28 cellular contexts compared by ENCODE assay signal in genomic region chr5:143836161-143836725, GRCh38. TPM values are rescaled to one million over a fixed set of nuclear protein-coding genes. Genes with fewer than 3 reads are reported as not detected.
DNase-seq lines count a peak whose midpoint lies in the region; ATAC-seq and TF ChIP-seq lines count a peak whose summit lies in the region.
"Had no signal": no experiment of that assay in that cellular context is flagged by ENCODE, and none has a peak within 500 bp of the region (broad histone marks: within the 10 kb centered on the region; RNA-seq: fewer than 3 reads in every experiment).

No MANE protein-coding gene starts in this region.

- no peaks in the 10 kb centered on the region for H3K9me1 ChIP-seq in IMR-90 (ENCODE audit: insufficient read depth, low read length)

- H2AK9ac ChIP-seq in IMR-90 (replicated peaks; ENCODE audit: low read depth, low read length, poor library complexity), result no peak overlapping the region

- H3K18ac ChIP-seq in IMR-90 (ENCODE audit: low read depth, low read length), result no peak overlapping the region

- H3K56ac ChIP-seq in IMR-90 (ENCODE audit: extremely low read depth, insufficient read depth, low read length), result no peak overlapping the region

- no peaks in the 10 kb centered on the region for H3K27me3 ChIP-seq in IMR-90 (ENCODE audit: control insufficient read depth, insufficient read depth, low read length)
- H3K27me3 ChIP-seq: BE2C had no signal

- BruUV-seq in IMR-90 (replicated peaks; lab: Mats Ljungman, UMichigan), result no TSS peak

- in situ Hi-C loops in IMR-90 (cut with MboI; ENCODE audit: low sequenced_read_pairs), result no loop called here
- in situ Hi-C loops in GM13976 (cut with MboI; ENCODE audit: low sequenced_read_pairs, unreplicated experiment), result no loop called here

- H3K4me3 ChIP-seq in IMR-90 (ENCODE audit: insufficient read depth, low read depth, low read length), result no peak overlapping the region
- H3K4me3 ChIP-seq: PC-9 had no signal

- no peak overlapping the region for H2AK5ac ChIP-seq in IMR-90 (ENCODE audit: low read depth, low read length)

- TF ChIP-seq RAD21 in IMR-90 (IDR thresholded peaks at IDR 0.05; ENCODE audit: low read length), result no peak

- dilution Hi-C loops in IMR-90 (cut with HindIII; ENCODE audit: low sequenced_read_pairs, unreplicated experiment), result no loop called here

- DNase-seq in AG08395 (ENCODE audit: low spot score) (peak; percentile 72), EL (peak; percentile 14), IMR-90 (no peak), myocyte (ENCODE audit: low read depth) (peak; percentile 15), GM13976 (ENCODE audit: low spot score) (no peak), KG1 (lab: John Stamatoyannopoulos, UW) (no peak)
- DNase-seq: 8988T; BE2C; CD4-positive, alpha-beta T cell; COR-L47; DMS 273 treated with DMSO at 0.1 percent for 48 hours; DMS79 treated with DMSO at 0.1 percent for 48 hours; NCI-H1092 treated with DMSO at 0.1 percent for 48 hours; NCI-H1436 treated with DMSO at 0.1 percent for 48 hours; NCI-H2029; NCI-H226; NCI-H510A treated with DMSO at 0.1 percent for 48 hours; NCI-H748 treated with DMSO at 0.1 percent for 48 hours; PC-9; SIG-M5; T-cell had no signal

- no peak overlapping the region for H2BK15ac ChIP-seq in IMR-90 (ENCODE audit: low read depth, low read length)

- no peak overlapping the region for H3K4me2 ChIP-seq in IMR-90 (ENCODE audit: low read depth, low read length)
- H3K4me2 ChIP-seq: KMS-11, PC-9 had no signal

- H3K27ac ChIP-seq in IMR-90 (ENCODE audit: insufficient read depth, low read length), result no peak overlapping the region
- H3K27ac ChIP-seq: HL-60, KMS-11, PC-9, RWPE1 had no signal

- H4K91ac ChIP-seq in IMR-90 (ENCODE audit: insufficient read depth, low read depth, low read length), result no peak overlapping the region

- no peak overlapping the region for H3K9ac ChIP-seq in IMR-90 (ENCODE audit: low read depth, low read length)
- H3K9ac ChIP-seq: KMS-11 had no signal

- no CpG with 5 or more reads among the region's 2 CpGs for WGBS in IMR-90 (ENCODE audit: extremely low coverage in 2 of 2, insufficient read length in 1 of 2), 2 experiments

- H4K8ac ChIP-seq in IMR-90 (ENCODE audit: low read depth in 2 of 2, low read length in 2 of 2), result no peak overlapping the region

- H3K4me1 ChIP-seq in IMR-90 (ENCODE audit: control insufficient read depth, insufficient read depth, low read length), result peaks cover 3% of the 10 kb centered on the region; the same call in 1 of the 2 replicates
- H3K4me1 ChIP-seq: BE2C had no signal

- H2BK120ac ChIP-seq in IMR-90 (ENCODE audit: low read depth, low read length), result peak overlapping the region; percentile 19; the same call in 1 of the 2 replicates

- no peak overlapping the region for H3K23ac ChIP-seq in IMR-90 (ENCODE audit: low read depth, low read length)

- H2BK20ac ChIP-seq in IMR-90 (ENCODE audit: low read depth, low read length), result peak overlapping the region; percentile 40

- no peak overlapping the region for H3K4ac ChIP-seq in IMR-90 (ENCODE audit: low read depth, low read length)

- POLR2A ChIA-PET in IMR-90 (lab: Charles Lee; ENCODE audit: unreplicated experiment), result no interaction called here

- H3K36me3 ChIP-seq in IMR-90 (ENCODE audit: control insufficient read depth, insufficient read depth, low read length), result no peaks in the 10 kb centered on the region
- H3K36me3 ChIP-seq: BE2C had no signal

- H4K20me1 ChIP-seq in IMR-90 (ENCODE audit: insufficient read depth, low read length), result no peaks in the 10 kb centered on the region

- CTCF ChIA-PET in IMR-90 (lab: Yijun Ruan, JAX), result no interaction called here

- no peaks in the 10 kb centered on the region for H3K79me1 ChIP-seq in IMR-90 (ENCODE audit: low read depth in 1 of 2, low read length in 2 of 2)

- ATAC-seq in IMR-90 (ENCODE audit: low read depth) (no peak), GM21825 (IDR thresholded peaks at IDR 0.05; ENCODE audit: unreplicated experiment) (no peak)
- ATAC-seq: HepG2, T-cell had no signal

- no peak overlapping the region for H2AFZ ChIP-seq in IMR-90 (replicated peaks; ENCODE audit: low read length, poor library complexity)
- H2AFZ ChIP-seq: PC-9 had no signal

- H3K14ac ChIP-seq in IMR-90 (replicated peaks; ENCODE audit: low read depth, low read length), result no peak overlapping the region

- no peak for TF ChIP-seq POLR2A in IMR-90 (IDR thresholded peaks at IDR 0.05; ENCODE audit: low read depth, low read length)

- TF ChIP-seq CTCF in IMR-90 (conservative IDR thresholded peaks at IDR 0.05; ENCODE audit: low read depth, low read length) (no peak), GM13976 (IDR thresholded peaks at IDR 0.05; ENCODE audit: borderline replicate concordance, control extremely low read depth, extremely low read depth, insufficient read depth, missing control alignments) (no peak)

- no peak overlapping the region for H2BK5ac ChIP-seq in IMR-90 (ENCODE audit: low read depth, low read length, poor library complexity, severe bottlenecking)

- no peak overlapping the region for H4K5ac ChIP-seq in IMR-90 (ENCODE audit: low read depth, low read length)

- no peaks in the 10 kb centered on the region for H3K9me3 ChIP-seq in IMR-90 (ENCODE audit: control insufficient read depth, insufficient read depth, low read length)
- H3K9me3 ChIP-seq: BE2C had no signal

- intact Hi-C loops in IMR-90 (cut with micrococcal nuclease), result no loop called here

TF ChIP-seq in IMR-90, 13 proteins besides CTCF, POLR2A, EP300 and RAD21:
- no peak for TF ChIP-seq CEBPB (IDR thresholded peaks at IDR 0.05; ENCODE audit: low read depth, low read length)
- TF ChIP-seq CHD1 (IDR thresholded peaks at IDR 0.05; ENCODE audit: low read depth, low read length), result no peak
- TF ChIP-seq FOS (IDR thresholded peaks at IDR 0.05; ENCODE audit: low read depth, low read length), result no peak
- TF ChIP-seq NFE2L2 (IDR thresholded peaks at IDR 0.05; ENCODE audit: low read depth, low read length), result no peak
- TF ChIP-seq SMC3 (IDR thresholded peaks at IDR 0.05; ENCODE audit: low read depth, low read length), result no peak
- TF ChIP-seq MAZ (IDR thresholded peaks at IDR 0.05; ENCODE audit: borderline replicate concordance, low read depth, low read length), result no peak
- no peak for TF ChIP-seq USF2 (IDR thresholded peaks at IDR 0.05; ENCODE audit: low read depth, low read length)
- no peak for TF ChIP-seq ELK1 (IDR thresholded peaks at IDR 0.05; ENCODE audit: borderline replicate concordance, low read depth, low read length)
- TF ChIP-seq RCOR1 (IDR thresholded peaks at IDR 0.05; ENCODE audit: insufficient replicate concordance, low read length), result no peak
- no peak for TF ChIP-seq MAFK (IDR thresholded peaks at IDR 0.05; ENCODE audit: low read depth, low read length)
- TF ChIP-seq RFX5 (IDR thresholded peaks at IDR 0.05; ENCODE audit: low read depth, low read length), result no peak
- no peak for TF ChIP-seq MXI1 (IDR thresholded peaks at IDR 0.05; ENCODE audit: borderline replicate concordance, low read depth, low read length)
- TF ChIP-seq BHLHE40 (IDR thresholded peaks at IDR 0.05; ENCODE audit: low read depth, low read length), result no peak

RNA-seq across cellular contexts. Expression of gene HMHB1, which starts 24.3 kb away (rescaled TPM):
- total RNA-seq in IMR-90 (2012; rRNA removed), result not detected in 2 replicates
- not detected in 2 replicates for polyA plus RNA-seq in IMR-90 (2012; rRNA removed)
- polyA plus RNA-seq in IMR-90 (2012; cell fraction: cytosol; rRNA removed), result not detected in 2 replicates
- polyA plus RNA-seq in IMR-90 (2012; cell fraction: nucleus; rRNA removed; ENCODE audit: low replicate concordance), result not detected in 2 replicates
- total RNA-seq in myocyte, result not detected in 2 replicates
- polyA plus RNA-seq in myocyte (2012), result not detected
- total RNA-seq: CD4-positive, alpha-beta T cell; G401; HepG2; HT-29; PC-9; T-cell had no signal
- polyA plus RNA-seq: HepG2 had no signal

Comparison
In these comparisons a context has a peak if more than half of its experiments do, and no peak if none do; other contexts are left out.
1. DNase-seq: peak in AG08395 (single experiment), EL (single experiment) and myocyte (single experiment); none in IMR-90 (single experiment), GM13976 (single experiment) and KG1 (single experiment).